ENCODE assay signal across 10 cellular contexts in the genomic region with DNA sequence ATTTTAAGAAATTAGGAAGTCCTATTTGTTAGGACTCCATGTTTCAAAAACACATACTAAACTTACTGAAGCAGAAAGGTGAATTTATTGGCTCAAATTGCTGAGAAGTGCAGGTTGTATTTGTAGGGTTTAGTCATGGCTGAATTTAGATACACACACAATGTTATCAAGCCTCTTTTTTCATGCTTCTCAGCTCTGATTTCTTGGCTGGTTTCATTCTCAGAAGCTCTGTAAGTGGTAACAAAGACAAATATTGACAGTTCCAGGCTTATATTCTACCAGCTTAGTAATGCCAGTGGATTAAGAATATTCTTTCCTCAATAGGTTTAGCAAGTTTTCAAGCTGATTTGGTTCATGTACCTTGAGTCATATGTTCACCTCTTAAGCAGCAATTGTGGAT. TPM values are rescaled to one million over a fixed set of nuclear protein-coding genes. Genes with fewer than 3 reads are reported as not detected.
"Had no signal": no experiment of that assay in that cellular context is flagged by ENCODE, and none has a peak within 500 bp of the region (broad histone marks: within the 10 kb centered on the region; RNA-seq: fewer than 3 reads in every experiment).

No MANE protein-coding gene starts in this region.

- H3K4me1 ChIP-seq: HAP-1 had no signal

- DNase-seq: HFFc6, KBM-7 had no signal

- H3K36me3 ChIP-seq: HAP-1 had no signal

- FAIRE-seq: H1, H54, HepG2 had no signal

- H3K9me3 ChIP-seq: HAP-1 had no signal

- H3K27ac ChIP-seq: HL-60 had no signal

- ATAC-seq: GM23338, HCT116, HepG2 had no signal

- H3K4me3 ChIP-seq: GM23338, HAP-1 had no signal

RNA-seq across cellular contexts. Expression of a gene that starts 52.2 kb away (rescaled TPM):
- polyA plus RNA-seq: IgD-negative memory B cell had no signal
